1 cellular context compared by ENCODE assay signal in genomic region chr3:36876181-36876936, GRCh38.
TF ChIP-seq lines count a peak whose summit lies in the region.

No MANE protein-coding gene starts in this region.

TF ChIP-seq in K562, 482 proteins besides CTCF, POLR2A, EP300 and RAD21 (continued from another document and continues in another):
- TF ChIP-seq MGA (IDR thresholded peaks at IDR 0.05) = 0 out of 2 replicates have a peak, but pooled peaks have one; percentile 20
- TF ChIP-seq ATF6 (CRISPR knock-in tag; IDR thresholded peaks at IDR 0.05) = no peak
- TF ChIP-seq KDM4B (IDR thresholded peaks at IDR 0.05; ENCODE audit: borderline replicate concordance in 2 of 2, low read depth in 1 of 2) = no peak
- TF ChIP-seq FIP1L1 (IDR thresholded peaks at IDR 0.05; ENCODE audit: low read depth, low read length, poor library complexity, severe bottlenecking) = no peak
- no peak for TF ChIP-seq CHD7 (IDR thresholded peaks at IDR 0.05; ENCODE audit: low read depth, low read length)
- no peak for TF ChIP-seq COPS2 (conservative IDR thresholded peaks at IDR 0.05)
- 0 out of 2 replicates have a peak, but pooled peaks have one; percentile 53 for TF ChIP-seq HDAC2 (IDR thresholded peaks at IDR 0.05)
- TF ChIP-seq L3MBTL2 (IDR thresholded peaks at IDR 0.05) = peak; percentile 32; the same call in 1 of the 2 replicates
- no peak for TF ChIP-seq YY1 (IDR thresholded peaks at IDR 0.05; ENCODE audit: borderline replicate concordance in 1 of 3, control insufficient read depth in 1 of 3, extremely low read depth in 1 of 3, insufficient read depth in 3 of 3, insufficient read length in 1 of 3, insufficient replicate concordance in 2 of 3, low read depth in 1 of 3, low read length in 2 of 3)
- no peak for TF ChIP-seq ZNF583 (CRISPR knock-in tag; IDR thresholded peaks at IDR 0.05)
- no peak for TF ChIP-seq HMBOX1 (IDR thresholded peaks at IDR 0.05)
- TF ChIP-seq USF2 (CRISPR knock-in tag; IDR thresholded peaks at IDR 0.05) = peak; percentile 89
- no peak for TF ChIP-seq FOS (IDR thresholded peaks at IDR 0.05; ENCODE audit: extremely low read depth, insufficient read length)
- TF ChIP-seq ZNF274 (IDR thresholded peaks at IDR 0.05; ENCODE audit: borderline replicate concordance, low read depth, low read length) = no peak
- TF ChIP-seq USF1 (CRISPR knock-in tag; IDR thresholded peaks at IDR 0.05) = peak; percentile 82
- no peak for TF ChIP-seq PHB (CRISPR knock-in tag; IDR thresholded peaks at IDR 0.05)
- no peak for TF ChIP-seq ZNF239 (CRISPR knock-in tag; IDR thresholded peaks at IDR 0.05)
- 0 out of 2 replicates have a peak, but pooled peaks have one; percentile 43 for TF ChIP-seq BACH1 (tag; IDR thresholded peaks at IDR 0.05)
- no peak for TF ChIP-seq ELK3 (CRISPR knock-in tag; IDR thresholded peaks at IDR 0.05)
- TF ChIP-seq BMI1 (IDR thresholded peaks at IDR 0.05; ENCODE audit: low read length) = no peak
- no peak for TF ChIP-seq GATA2 (CRISPR knock-in tag; IDR thresholded peaks at IDR 0.05)
